Comparison of ENCODE assay signal across 24 cellular contexts in the genomic region with DNA sequence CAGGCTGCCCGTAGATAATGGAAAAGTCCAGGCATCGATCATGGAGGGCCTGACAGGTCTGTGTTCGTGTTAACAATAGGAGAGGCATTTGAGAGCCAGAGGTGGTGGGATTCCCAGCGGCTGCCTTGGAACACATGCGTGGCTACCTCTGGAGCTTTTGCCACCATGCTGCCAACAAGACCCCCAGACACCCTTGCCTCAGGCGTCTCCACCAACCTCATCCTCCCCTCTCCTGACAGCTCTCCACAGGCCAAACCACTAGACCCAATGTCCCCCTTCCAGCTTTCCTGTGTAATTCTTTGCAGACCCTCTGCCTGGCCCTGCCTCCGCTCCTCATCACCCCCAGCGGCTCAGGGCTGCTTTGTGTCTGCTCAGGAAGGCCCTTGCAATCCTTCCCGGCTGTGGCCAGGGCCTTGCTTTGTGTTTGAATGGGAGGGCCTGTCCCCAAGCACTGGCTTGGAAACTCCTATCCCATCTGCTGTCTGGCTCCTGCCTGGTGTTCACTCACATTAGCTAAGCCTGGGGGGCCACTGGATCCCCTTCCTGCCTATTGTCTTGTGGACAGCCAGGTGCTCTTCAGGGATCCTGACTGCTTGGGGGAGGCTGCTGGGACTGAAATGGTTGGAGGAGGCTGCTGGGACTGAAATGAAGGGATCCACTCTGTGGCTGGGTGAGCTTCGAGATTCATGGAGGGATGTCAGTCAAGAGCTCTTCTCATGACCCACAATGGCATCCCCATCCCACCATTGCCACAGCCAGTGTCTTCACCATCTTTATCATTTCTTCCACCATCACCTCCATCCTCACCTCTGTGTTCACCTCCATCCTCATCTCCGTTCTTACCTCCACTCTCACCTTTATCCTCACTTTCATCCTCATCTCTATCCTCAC.
DNase-seq lines count a peak whose midpoint lies in the region; ATAC-seq and TF ChIP-seq lines count a peak whose summit lies in the region.
"Had no signal": no experiment of that assay in that cellular context is flagged by ENCODE, and none has a peak within 500 bp of the region (broad histone marks: within the 10 kb centered on the region; RNA-seq: fewer than 3 reads in every experiment).

No MANE protein-coding gene starts in this region.

- no peak overlapping the region for H3K4ac ChIP-seq in H9 (ENCODE audit: low read depth, low read length)

- TF ChIP-seq CTCF in H9 (conservative IDR thresholded peaks at IDR 0.05) = no peak
- no peak for TF ChIP-seq CTCF in WERI-Rb-1 (IDR thresholded peaks at IDR 0.05; ENCODE audit: low read depth, low read length)
- no peak for TF ChIP-seq CTCF in right lobe of liver (IDR thresholded peaks at IDR 0.05)
- TF ChIP-seq CTCF in CD8-positive, alpha-beta T cell (IDR thresholded peaks at IDR 0.05) = no peak

- H2AFZ ChIP-seq in H9 (ENCODE audit: low read length) = no peak overlapping the region

- no peaks in the 10 kb centered on the region for H3K9me3 ChIP-seq in H9 (ENCODE audit: control insufficient read depth, low read depth, low read length)
- peaks cover 5% of the 10 kb centered on the region for H3K9me3 ChIP-seq in WERI-Rb-1 (ENCODE audit: severe bottlenecking)
- H3K9me3 ChIP-seq in right lobe of liver = peaks cover 0 to 3% (median 0%) of the 10 kb centered on the region in 4 donors
- no peaks in the 10 kb centered on the region for H3K9me3 ChIP-seq in CD8-positive, alpha-beta T cell (ENCODE audit: low read length)

- DNase-seq in H9 = peak; percentile 32
- peak; percentile 22 for DNase-seq in WERI-Rb-1
- peak in 2 of 3 donors; percentile 27 to 31 for DNase-seq in right lobe of liver
- DNase-seq in sciatic nerve (ENCODE audit: low spot score) = peak; percentile 51
- no peak for DNase-seq in CD8-positive, alpha-beta T cell
- no peak for DNase-seq in stimulated activated naive CD4-positive, alpha-beta T cell (lab: John Stamatoyannopoulos, UW)
- no peak for DNase-seq in natural killer cell treated with Interleukin-12 subunit alpha and Interleukin-12 subunit beta and Interleukin-15 and Interleukin-18, amount 100 ng/mL, for 72 hours (ENCODE audit: low spot score)
- DNase-seq: activated CD4-positive, alpha-beta T cell treated with anti-CD3 and anti-CD28 coated beads, Interleukin-2, amount 50 U/mL, for 4 hours; activated CD4-positive, CD25-positive, alpha-beta regulatory T cell; activated T-cell treated with anti-CD3 and anti-CD28 coated beads for 4 hours; anterior cingulate cortex; Calu3; EL; heart right ventricle; Karpas-422; retina; SIG-M5; stimulated activated CD4-positive, alpha-beta T cell treated with anti-CD3 and anti-CD28 coated beads, Interleukin-2, amount 100 ng/mL, for 24 hours; substantia nigra had no signal

- H3K27me3 ChIP-seq in H9 (ENCODE audit: insufficient read depth, low read length) = no peaks in the 10 kb centered on the region
- no peaks in the 10 kb centered on the region for H3K27me3 ChIP-seq in WERI-Rb-1 (ENCODE audit: insufficient read depth, low read depth, severe bottlenecking)
- H3K27me3 ChIP-seq in right lobe of liver = no peaks in the 10 kb centered on the region
- no peaks in the 10 kb centered on the region for H3K27me3 ChIP-seq in CD8-positive, alpha-beta T cell (ENCODE audit: insufficient read depth, low read length)
- H3K27me3 ChIP-seq: upper lobe of left lung had no signal

- H3K27ac Mint-ChIP-seq in H9 = peak overlapping the region in 2 of 3 experiments; percentile 11 to 89; a peak in 2 of 7 replicates
- H3K27ac Mint-ChIP-seq in CD8-positive, alpha-beta T cell = no peak overlapping the region
- H3K27ac Mint-ChIP-seq in natural killer cell treated with Interleukin-12 subunit alpha and Interleukin-12 subunit beta and Interleukin-15 and Interleukin-18, amount 100 ng/mL, for 72 hours = no peak overlapping the region
- H3K27ac Mint-ChIP-seq: activated naive CD8-positive, alpha-beta T cell had no signal

- no peak overlapping the region for H2BK5ac ChIP-seq in H9 (ENCODE audit: insufficient read length, low read length)

- no peak overlapping the region for H2BK20ac ChIP-seq in H9 (ENCODE audit: low read depth, low read length, poor library complexity, severe bottlenecking)

- no peaks in the 10 kb centered on the region for H3K79me1 ChIP-seq in H9 (ENCODE audit: insufficient read depth, low read depth, low read length, poor library complexity, severe bottlenecking)

- H4K91ac ChIP-seq in H9 (ENCODE audit: insufficient read length, low read depth, low read length) = no peak overlapping the region

- POLR2A ChIA-PET in CD8-positive, alpha-beta T cell (lab: Charles Lee) = no interaction called here

- WGBS in H9 (ENCODE audit: extremely low coverage, insufficient read length, low lambda C conversion rate) = 86% methylated on average over 1 of the region's 11 CpGs
- WGBS in right lobe of liver (ENCODE audit: insufficient coverage, low coverage, low lambda C conversion rate, missing lambda C conversion rate) = 85% methylated on average over 6 of the region's 11 CpGs

- H3K4me1 Mint-ChIP-seq in H9 = peaks cover 3 to 7% of the 10 kb centered on the region in 2 experiments; a peak in 2 of 4 replicates
- no peaks in the 10 kb centered on the region for H3K4me1 Mint-ChIP-seq in CD8-positive, alpha-beta T cell (ENCODE audit: low read depth)
- H3K4me1 Mint-ChIP-seq in natural killer cell treated with Interleukin-12 subunit alpha and Interleukin-12 subunit beta and Interleukin-15 and Interleukin-18, amount 100 ng/mL, for 72 hours (ENCODE audit: low read depth in 2 of 2) = peaks cover 0 to 3% of the 10 kb centered on the region in 2 donors

- H2BK12ac ChIP-seq in H9 (ENCODE audit: insufficient read length, low read depth, low read length) = no peak overlapping the region

- H3K9ac ChIP-seq in H9 (ENCODE audit: extremely low read depth, insufficient read length, low read length) = no peak overlapping the region

- H3K4me1 ChIP-seq in H9 (ENCODE audit: insufficient read depth, low read length) = no peaks in the 10 kb centered on the region
- no peaks in the 10 kb centered on the region for H3K4me1 ChIP-seq in right lobe of liver
- no peaks in the 10 kb centered on the region for H3K4me1 ChIP-seq in CD8-positive, alpha-beta T cell (ENCODE audit: insufficient read depth, low read length)
- H3K4me1 ChIP-seq: heart right ventricle, upper lobe of left lung had no signal

- no peak overlapping the region for H2BK120ac ChIP-seq in H9 (ENCODE audit: low read depth, low read length, poor library complexity, severe bottlenecking)

- no peak overlapping the region for H2BK15ac ChIP-seq in H9 (ENCODE audit: low read depth, low read length)

- no peaks in the 10 kb centered on the region for H3K36me3 ChIP-seq in WERI-Rb-1
- H3K36me3 ChIP-seq in right lobe of liver = no peaks in the 10 kb centered on the region
- no peaks in the 10 kb centered on the region for H3K36me3 ChIP-seq in CD8-positive, alpha-beta T cell (ENCODE audit: insufficient read depth, low read length)
- H3K36me3 ChIP-seq: heart right ventricle, upper lobe of left lung had no signal

- TF ChIP-seq POLR2A in right lobe of liver (IDR thresholded peaks at IDR 0.05) = no peak

- intact Hi-C loops in right lobe of liver (cut with DNase I) (no loop called here), sciatic nerve (cut with DNase I) (no loop called here)
- intact Hi-C loops in CD8-positive, alpha-beta T cell (cut with DNase I, micrococcal nuclease) = no loop called here

- H3K4me3 Mint-ChIP-seq in H9 = 0 out of 5 replicates have a peak overlapping the region, but pooled peaks of 1 of the 2 experiments have one; percentile 24
- no peak overlapping the region for H3K4me3 Mint-ChIP-seq in CD8-positive, alpha-beta T cell
- H3K4me3 Mint-ChIP-seq in natural killer cell treated with Interleukin-12 subunit alpha and Interleukin-12 subunit beta and Interleukin-15 and Interleukin-18, amount 100 ng/mL, for 72 hours = no peak overlapping the region
- H3K4me3 Mint-ChIP-seq: activated naive CD8-positive, alpha-beta T cell had no signal

- CTCF ChIA-PET in CD8-positive, alpha-beta T cell (lab: Charles Lee) = no interaction called here

- no peaks in the 10 kb centered on the region for H4K20me1 ChIP-seq in H9 (ENCODE audit: control insufficient read depth, insufficient read depth, insufficient read length)

- no peak overlapping the region for H3K23ac ChIP-seq in H9 (ENCODE audit: insufficient read length, low read depth, low read length)

- H4K5ac ChIP-seq in H9 (ENCODE audit: insufficient read length, low read depth, low read length) = no peak overlapping the region

- peaks cover 21 to 26% of the 10 kb centered on the region in 2 experiments for H3K9me3 Mint-ChIP-seq in H9
- H3K9me3 Mint-ChIP-seq in CD8-positive, alpha-beta T cell = peaks cover 17% of the 10 kb centered on the region
- H3K9me3 Mint-ChIP-seq in natural killer cell treated with Interleukin-12 subunit alpha and Interleukin-12 subunit beta and Interleukin-15 and Interleukin-18, amount 100 ng/mL, for 72 hours = peaks cover 14% of the 10 kb centered on the region

- no peak overlapping the region for H3K56ac ChIP-seq in H9 (ENCODE audit: insufficient read length, low read depth, low read length)

- peaks cover 3 to 18% (median 10%) of the 10 kb centered on the region in 3 experiments; a peak in 6 of 7 replicates for H3K36me3 Mint-ChIP-seq in H9 (ENCODE audit: insufficient read depth in 1 of 3, low read depth in 3 of 3)
- no peaks in the 10 kb centered on the region for H3K36me3 Mint-ChIP-seq in CD8-positive, alpha-beta T cell
- H3K36me3 Mint-ChIP-seq in natural killer cell treated with Interleukin-12 subunit alpha and Interleukin-12 subunit beta and Interleukin-15 and Interleukin-18, amount 100 ng/mL, for 72 hours = peaks cover 14% of the 10 kb centered on the region
- H3K36me3 Mint-ChIP-seq: CD14-positive monocyte had no signal

- H3K79me2 ChIP-seq in H9 (ENCODE audit: insufficient read depth, low read length) = no peaks in the 10 kb centered on the region

- ATAC-seq in right lobe of liver (no peak), sciatic nerve (no peak)
- ATAC-seq in CD8-positive, alpha-beta T cell = no peak
- ATAC-seq in natural killer cell treated with Interleukin-12 subunit alpha and Interleukin-12 subunit beta and Interleukin-15 and Interleukin-18, amount 100 ng/mL, for 72 hours = no peak
- ATAC-seq: heart right ventricle had no signal

- H4K8ac ChIP-seq in H9 (replicated peaks; ENCODE audit: insufficient read length, low read depth, low read length) = no peak overlapping the region

- no peak overlapping the region for H3K14ac ChIP-seq in H9 (ENCODE audit: insufficient read depth, low read length)

- no peaks in the 10 kb centered on the region for H3K23me2 ChIP-seq in H9 (ENCODE audit: insufficient read length, low read depth, low read length, poor library complexity, severe bottlenecking)

- H3K27ac ChIP-seq in H9 (ENCODE audit: insufficient read length, low read depth, low read length) (no peak overlapping the region), WERI-Rb-1 (no peak overlapping the region), right lobe of liver (no peak overlapping the region)
- H3K27ac ChIP-seq in CD8-positive, alpha-beta T cell (ENCODE audit: low read depth, low read length) = no peak overlapping the region
- H3K27ac ChIP-seq: heart right ventricle, HL-60, upper lobe of left lung had no signal

- H3K18ac ChIP-seq in H9 (ENCODE audit: insufficient read length, low read depth, low read length) = no peak overlapping the region

- no peak overlapping the region for H3K4me2 ChIP-seq in H9 (ENCODE audit: insufficient read depth, insufficient read length, low read length)
- H3K4me2 ChIP-seq: smooth muscle cell had no signal

- H3K4me3 ChIP-seq in WERI-Rb-1 (ENCODE audit: low read depth, low read length) (no peak overlapping the region), right lobe of liver (no peak overlapping the region)
- H3K4me3 ChIP-seq in CD8-positive, alpha-beta T cell (ENCODE audit: low read depth, low read length) = no peak overlapping the region
- H3K4me3 ChIP-seq: heart right ventricle, smooth muscle cell, upper lobe of left lung had no signal

- no peak overlapping the region for H3T11ph ChIP-seq in H9 (ENCODE audit: low read length)

- no peak overlapping the region for H2AK5ac ChIP-seq in H9 (ENCODE audit: insufficient read length, low read length)

- peaks cover 2% of the 10 kb centered on the region for H3K27me3 Mint-ChIP-seq in H9 (ENCODE audit: low read depth)
- H3K27me3 Mint-ChIP-seq in CD8-positive, alpha-beta T cell (ENCODE audit: low read depth) = peaks cover 11% of the 10 kb centered on the region
- peaks cover 0 to 8% of the 10 kb centered on the region in 2 donors for H3K27me3 Mint-ChIP-seq in natural killer cell treated with Interleukin-12 subunit alpha and Interleukin-12 subunit beta and Interleukin-15 and Interleukin-18, amount 100 ng/mL, for 72 hours

Comparison
In these comparisons a context has a peak if more than half of its experiments do, and no peak if none do; other contexts are left out.
1. DNase-seq: peak in H9 (single experiment), WERI-Rb-1 (single experiment), right lobe of liver (2 of 3) and sciatic nerve (single experiment); none in CD8-positive, alpha-beta T cell (0 of 7), stimulated activated naive CD4-positive, alpha-beta T cell (0 of 6) and natural killer cell treated with Interleukin-12 subunit alpha and Interleukin-12 subunit beta and Interleukin-15 and Interleukin-18, amount 100 ng/mL, for 72 hours (single experiment).
2. H3K27ac Mint-ChIP-seq: peak in H9 (2 of 3); none in CD8-positive, alpha-beta T cell (single experiment) and natural killer cell treated with Interleukin-12 subunit alpha and Interleukin-12 subunit beta and Interleukin-15 and Interleukin-18, amount 100 ng/mL, for 72 hours (0 of 2).